22 cellular contexts compared by ENCODE assay signal in the genomic region with DNA sequence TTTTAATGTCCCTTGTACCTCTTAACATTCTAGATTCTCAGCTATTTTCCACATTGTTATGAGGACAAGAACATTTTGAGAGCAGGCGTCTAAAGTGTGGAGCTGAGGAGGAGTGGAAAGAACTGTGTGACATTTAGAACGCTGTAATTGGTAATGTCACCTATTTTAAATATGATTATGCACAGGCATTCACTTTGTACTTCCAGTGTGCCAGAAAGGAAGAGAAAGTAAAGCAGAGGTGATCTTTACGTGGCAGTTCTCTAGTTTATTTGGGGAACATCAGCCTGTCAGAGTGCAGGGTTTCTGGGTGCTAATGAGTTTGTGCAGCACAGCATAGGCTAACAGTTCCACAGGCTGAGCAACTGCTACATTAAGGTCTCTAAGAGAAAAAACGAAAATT.
"Had no signal": no experiment of that assay in that cellular context is flagged by ENCODE, and none has a peak within 500 bp of the region (broad histone marks: within the 10 kb centered on the region; RNA-seq: fewer than 3 reads in every experiment).

No MANE protein-coding gene starts in this region.

- H3K9me3 ChIP-seq: ovary, thoracic aorta, tibial artery, uterus had no signal

- H3K27ac ChIP-seq: left ventricle myocardium inferior, ovary, stomach, suprapubic skin, thoracic aorta, tibial artery, uterus had no signal

- H3K4me3 ChIP-seq: left ventricle myocardium inferior, lung, mucosa of descending colon, ovary, skin epidermis, stomach, suprapubic skin, thoracic aorta, tibial artery, uterus had no signal

- H3K36me3 ChIP-seq: left ventricle myocardium inferior, ovary, stomach, suprapubic skin, thoracic aorta, tibial artery, uterus had no signal

- H3K4me1 ChIP-seq: left ventricle myocardium inferior, stomach, suprapubic skin, tibial artery, uterus had no signal

- H3K27me3 ChIP-seq: ovary, stomach, suprapubic skin, tibial artery, uterus had no signal

- DNase-seq: immature natural killer cell; islet precursor cell; left ventricle myocardium inferior; mesendoderm; mucosa of descending colon; naive thymus-derived CD4-positive, alpha-beta T cell; ovary; retina; right cardiac atrium; stimulated activated CD4-positive, alpha-beta T cell treated with anti-CD3 and anti-CD28 coated beads, Interleukin-12 subunit alpha, Interleukin-12 subunit beta, amount 100 ng/mL, for 4 hours; stimulated activated CD4-positive, alpha-beta T cell treated with anti-CD3 and anti-CD28 coated beads, Interleukin-15, amount 100 ng/mL, for 24 hours; stimulated activated CD4-positive, alpha-beta T cell treated with anti-CD3 and anti-CD28 coated beads, Interleukin-2, amount 100 ng/mL, for 24 hours; stimulated activated CD4-positive, alpha-beta T cell treated with anti-CD3 and anti-CD28 coated beads, Interleukin-4, amount 100 ng/mL, for 1 hour; stimulated activated naive B cell treated with anti-CD40 and anti-IgM and Interleukin-4, amounts not matched to agents 10 μg/mL and 1 μg/mL and 100 μg/mL, for 72 hours; stimulated activated naive CD8-positive, alpha-beta T cell treated with anti-CD3 and anti-CD28 coated beads, Interleukin-15, Interleukin-2, amounts not matched to agents 100 U/mL and 50 U/mL, for 24 hours; stomach; tibial artery; uterus had no signal
